ENCODE assay signal across 12 cellular contexts in genomic region chr22:17131686-17132085, GRCh38. TPM values are rescaled to one million over a fixed set of nuclear protein-coding genes. Genes with fewer than 3 reads are reported as not detected.
DNase-seq lines count a peak whose midpoint lies in the region; ATAC-seq and TF ChIP-seq lines count a peak whose summit lies in the region.
"Had no signal": no experiment of that assay in that cellular context is flagged by ENCODE, and none has a peak within 500 bp of the region (broad histone marks: within the 10 kb centered on the region; RNA-seq: fewer than 3 reads in every experiment).

No MANE protein-coding gene starts in this region.

- no peak overlapping the region for H3K4me3 Mint-ChIP-seq in neural progenitor cell

- H3K27me3 ChIP-seq in H7 (ENCODE audit: control insufficient read depth, insufficient read depth, low read length): no peaks in the 10 kb centered on the region
- H3K27me3 ChIP-seq in neural progenitor cell: no peaks in the 10 kb centered on the region

- no peak overlapping the region for H3K4me3 ChIP-seq in H7 (ENCODE audit: insufficient read depth, low read depth, low read length)
- no peak overlapping the region for H3K4me3 ChIP-seq in neural progenitor cell

- H4K20me1 ChIP-seq in neural progenitor cell (ENCODE audit: low read depth): no peaks in the 10 kb centered on the region

- peak; percentile 87 for DNase-seq in H7
- peak; percentile 8 for DNase-seq in NCI-H1417 treated with DMSO at 0.1 percent for 48 hours (lab: John Stamatoyannopoulos, UW)
- peak in 32 of 58 donors; percentile 19 to 86 (median 50) for DNase-seq in anterior cingulate cortex (lab: John Stamatoyannopoulos, UW)
- peak; percentile 65 for DNase-seq in neural progenitor cell (ENCODE audit: low spot score)
- DNase-seq in activated effector memory CD4-positive, alpha-beta T cell treated with Interleukin-2 at 50 U/mL for 16 hours: no peak
- DNase-seq in AG20443 (ENCODE audit: low spot score): no peak
- no peak for DNase-seq in globus pallidus (ENCODE audit: low spot score)
- DNase-seq: activated CD4-positive, alpha-beta T cell treated with anti-CD3 and anti-CD28 coated beads for 4 hours; cerebellar nuclear complex; stimulated activated CD4-positive, alpha-beta T cell treated with anti-CD3 and anti-CD28 coated beads, Interleukin-4, amount 100 ng/mL, for 1 hour had no signal

- no peak overlapping the region for H2AFZ ChIP-seq in neural progenitor cell (replicated peaks)

- peaks cover 8% of the 10 kb centered on the region for H3K4me1 ChIP-seq in neural progenitor cell

- peaks cover 15% of the 10 kb centered on the region for H3K4me1 Mint-ChIP-seq in neural progenitor cell

- H3K36me3 ChIP-seq in H7 (replicated peaks; ENCODE audit: control insufficient read depth, insufficient read depth, low read length) (no peaks in the 10 kb centered on the region; the same call in 1 of the 2 replicates), neural progenitor cell (no peaks in the 10 kb centered on the region)

- no peaks in the 10 kb centered on the region for H3K9me3 Mint-ChIP-seq in neural progenitor cell

- H3K27ac ChIP-seq in neural progenitor cell: no peak overlapping the region

- H3K9ac ChIP-seq in neural progenitor cell: no peak overlapping the region

- H3F3A ChIP-seq in neural progenitor cell (ENCODE audit: low read depth): peaks cover 8% of the 10 kb centered on the region

- no peak overlapping the region for H3K4me2 ChIP-seq in neural progenitor cell

- no peaks in the 10 kb centered on the region for H3K9me3 ChIP-seq in neural progenitor cell (ENCODE audit: low read depth)

- peaks cover 5% of the 10 kb centered on the region for H3K36me3 Mint-ChIP-seq in neural progenitor cell

- no peaks in the 10 kb centered on the region for H3K79me2 ChIP-seq in neural progenitor cell (ENCODE audit: low read depth)

- TF ChIP-seq CTCF in neural progenitor cell (IDR thresholded peaks at IDR 0.05): peak; percentile 29

- peaks cover 9% of the 10 kb centered on the region for H3K27me3 Mint-ChIP-seq in neural progenitor cell (ENCODE audit: insufficient read depth, low read depth)

- no peak overlapping the region for H3K27ac Mint-ChIP-seq in neural progenitor cell

- no peak for ATAC-seq in HG03342 (IDR thresholded peaks at IDR 0.05; ENCODE audit: unreplicated experiment)

RNA-seq across cellular contexts. Expression of gene TMEM121B, which starts 10.5 kb away (rescaled TPM):
- 2.2 and 2.3 TPM in 2 replicates for total RNA-seq in H7 (2014; rRNA removed; shearing (Covaris generic))
- 2.8 and 5.0 TPM in 2 replicates for total RNA-seq in neural progenitor cell (ENCODE audit: low replicate concordance)
- total RNA-seq: osteoblast had no signal

RNA-seq across cellular contexts. Expression of gene HDHD5, which starts 27.4 kb away (rescaled TPM):
- total RNA-seq in H7 (2014; rRNA removed; shearing (Covaris generic)): 127 and 142 TPM in 2 replicates
- total RNA-seq in neural progenitor cell (ENCODE audit: low replicate concordance): 39.7 and 80.3 TPM in 2 replicates

RNA-seq across cellular contexts. Expression of gene IL17RA, which starts 46.9 kb away (rescaled TPM):
- total RNA-seq in H7 (2014; rRNA removed; shearing (Covaris generic)): 3.6 and 4.3 TPM in 2 replicates
- 2.7 and 5.2 TPM in 2 replicates for total RNA-seq in neural progenitor cell (ENCODE audit: low replicate concordance)

Comparison
In these comparisons a context has a peak if more than half of its experiments do, and no peak if none do; other contexts are left out.
1. DNase-seq: peak in H7 (single experiment), NCI-H1417 treated with DMSO at 0.1 percent for 48 hours (single experiment), anterior cingulate cortex (32 of 58) and neural progenitor cell (single experiment); none in activated effector memory CD4-positive, alpha-beta T cell treated with Interleukin-2 at 50 U/mL for 16 hours (single experiment), AG20443 (single experiment) and globus pallidus (single experiment).